In the genomic region with DNA sequence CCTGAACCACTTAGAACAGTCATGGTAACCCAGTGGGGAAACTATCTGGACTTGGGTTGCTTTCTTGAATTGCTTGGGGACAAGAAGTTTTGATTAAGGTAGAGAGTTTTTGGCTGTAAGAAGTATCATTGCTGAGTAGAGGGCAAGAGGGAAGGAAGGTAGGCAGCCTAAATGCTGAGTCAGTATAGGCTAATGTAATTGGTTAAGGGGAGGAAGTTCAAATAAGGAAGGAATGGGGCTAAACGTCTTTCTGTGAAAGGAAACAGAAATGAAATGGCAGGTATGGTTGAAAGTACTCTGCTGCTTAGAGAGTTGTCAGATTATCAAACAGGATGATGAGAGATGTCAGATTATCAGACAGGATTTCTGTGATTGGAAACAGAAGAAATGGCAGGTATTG, we compare ENCODE assay signal across 11 cellular contexts. TPM values are rescaled to one million over a fixed set of nuclear protein-coding genes. Genes with fewer than 3 reads are reported as not detected.
A peak's percentile ranks its signal among the peaks of the same experiment; 100 is the strongest.
DNase-seq lines count a peak whose midpoint lies in the region; ATAC-seq and TF ChIP-seq lines count a peak whose summit lies in the region.
"Had no signal": no experiment of that assay in that cellular context is flagged by ENCODE, and none has a peak within 500 bp of the region (broad histone marks: within the 10 kb centered on the region; RNA-seq: fewer than 3 reads in every experiment).

No MANE protein-coding gene starts in this region.

- peak overlapping the region; percentile 77 for H3K27ac Mint-ChIP-seq in activated CD4-positive, alpha-beta T cell treated with anti-CD3 and anti-CD28 coated beads for 36 hours
- peak overlapping the region; percentile 70 for H3K27ac Mint-ChIP-seq in activated CD8-positive, alpha-beta T cell treated with anti-CD3 and anti-CD28 coated beads, Interleukin-2, amount 10 ng/mL, durations not matched to agents 7 days and 5 days
- peak overlapping the region; percentile 7 to 62 for H3K27ac Mint-ChIP-seq in natural killer cell treated with Interleukin-12 subunit alpha and Interleukin-12 subunit beta and Interleukin-15 and Interleukin-18, amount 100 ng/mL, for 72 hours

- H3K27me3 Mint-ChIP-seq in activated CD4-positive, alpha-beta T cell treated with anti-CD3 and anti-CD28 coated beads for 36 hours: no peaks in the 10 kb centered on the region
- H3K27me3 Mint-ChIP-seq in activated CD8-positive, alpha-beta T cell treated with anti-CD3 and anti-CD28 coated beads, Interleukin-2, amount 10 ng/mL, durations not matched to agents 7 days and 5 days (ENCODE audit: low read depth): no peaks in the 10 kb centered on the region
- no peaks in the 10 kb centered on the region for H3K27me3 Mint-ChIP-seq in natural killer cell treated with Interleukin-12 subunit alpha and Interleukin-12 subunit beta and Interleukin-15 and Interleukin-18, amount 100 ng/mL, for 72 hours

- peak; percentile 64 for ATAC-seq in activated CD4-positive, alpha-beta T cell treated with anti-CD3 and anti-CD28 coated beads for 36 hours
- peak; percentile 47 for ATAC-seq in activated CD8-positive, alpha-beta T cell treated with anti-CD3 and anti-CD28 coated beads, Interleukin-2, amount 10 ng/mL, durations not matched to agents 7 days and 5 days
- ATAC-seq in natural killer cell treated with Interleukin-12 subunit alpha and Interleukin-12 subunit beta and Interleukin-15 and Interleukin-18, amount 100 ng/mL, for 72 hours: no peak
- no peak for ATAC-seq in HG03342 (IDR thresholded peaks at IDR 0.05; ENCODE audit: unreplicated experiment)

- H3K4me1 ChIP-seq in MM.1S (ENCODE audit: low read length): 0 out of 2 replicates have a peak, but pooled peaks cover 8% of the 10 kb centered on the region
- H3K4me1 ChIP-seq: suprapubic skin had no signal

- no peak overlapping the region for H3K4me2 ChIP-seq in MM.1S (ENCODE audit: low read depth, low read length)

- H3K27ac ChIP-seq in MM.1S (ENCODE audit: low read length): peak overlapping the region; percentile 9; the same call in 1 of the 2 replicates
- H3K27ac ChIP-seq: suprapubic skin had no signal

- POLR2A ChIA-PET in activated CD4-positive, alpha-beta T cell treated with anti-CD3 and anti-CD28 coated beads for 36 hours (lab: Charles Lee): interaction anchor here (0.8 to 1.4 kb wide), 2 partner anchors 21 to 72 kb away, joined by 3 to 6 read pairs; partner anchors contain the start of gene KPNB1
- POLR2A ChIA-PET in activated CD8-positive, alpha-beta T cell treated with anti-CD3 and anti-CD28 coated beads, Interleukin-2, amount 10 ng/mL, durations not matched to agents 7 days and 5 days (lab: Charles Lee): interaction anchor here (1.1 kb wide), 1 partner anchor 20 kb away, joined by 3 read pairs; no protein-coding TSS in a partner anchor

- peaks cover 83% of the 10 kb centered on the region for H3K36me3 Mint-ChIP-seq in activated CD4-positive, alpha-beta T cell treated with anti-CD3 and anti-CD28 coated beads for 36 hours (ENCODE audit: low read depth)
- peaks cover 87% of the 10 kb centered on the region for H3K36me3 Mint-ChIP-seq in activated CD8-positive, alpha-beta T cell treated with anti-CD3 and anti-CD28 coated beads, Interleukin-2, amount 10 ng/mL, durations not matched to agents 7 days and 5 days (ENCODE audit: low read depth)
- peaks cover 47% of the 10 kb centered on the region for H3K36me3 Mint-ChIP-seq in natural killer cell treated with Interleukin-12 subunit alpha and Interleukin-12 subunit beta and Interleukin-15 and Interleukin-18, amount 100 ng/mL, for 72 hours

- H3K4me3 ChIP-seq in MM.1S (ENCODE audit: low read length): no peak overlapping the region
- H3K4me3 ChIP-seq: suprapubic skin had no signal

- no peaks in the 10 kb centered on the region for H3K9me3 Mint-ChIP-seq in activated CD4-positive, alpha-beta T cell treated with anti-CD3 and anti-CD28 coated beads for 36 hours (ENCODE audit: low read depth)
- no peaks in the 10 kb centered on the region for H3K9me3 Mint-ChIP-seq in activated CD8-positive, alpha-beta T cell treated with anti-CD3 and anti-CD28 coated beads, Interleukin-2, amount 10 ng/mL, durations not matched to agents 7 days and 5 days (ENCODE audit: insufficient read depth)
- H3K9me3 Mint-ChIP-seq in natural killer cell treated with Interleukin-12 subunit alpha and Interleukin-12 subunit beta and Interleukin-15 and Interleukin-18, amount 100 ng/mL, for 72 hours: no peaks in the 10 kb centered on the region

- peaks cover 53% of the 10 kb centered on the region for H3K36me3 ChIP-seq in MM.1S (replicated peaks; ENCODE audit: insufficient read depth, low read length)

- no peak for DNase-seq in activated CD4-positive, alpha-beta T cell treated with anti-CD3 and anti-CD28 coated beads for 36 hours
- DNase-seq in activated CD4-positive, alpha-beta T cell treated with anti-CD3 and anti-CD28 coated beads for 1 hour: no peak
- DNase-seq in MM.1S: no peak
- no peak for DNase-seq in activated CD8-positive, alpha-beta T cell treated with anti-CD3 and anti-CD28 coated beads, Interleukin-2, amount 10 ng/mL, durations not matched to agents 7 days and 5 days
- no peak for DNase-seq in natural killer cell treated with Interleukin-12 subunit alpha and Interleukin-12 subunit beta and Interleukin-15 and Interleukin-18, amount 100 ng/mL, for 72 hours (ENCODE audit: low spot score)
- no peak for DNase-seq in HuH-7 (ENCODE audit: low spot score)
- no peak for DNase-seq in COR-L47 (lab: John Stamatoyannopoulos, UW)
- DNase-seq: hypothalamus, NCI-H526 had no signal

- H3K27me3 ChIP-seq in MM.1S (replicated peaks; ENCODE audit: insufficient read depth, low read length): no peaks in the 10 kb centered on the region
- H3K27me3 ChIP-seq: suprapubic skin had no signal

- CTCF ChIA-PET in activated CD4-positive, alpha-beta T cell treated with anti-CD3 and anti-CD28 coated beads for 36 hours (lab: Charles Lee): no interaction called here
- CTCF ChIA-PET in activated CD8-positive, alpha-beta T cell treated with anti-CD3 and anti-CD28 coated beads, Interleukin-2, amount 10 ng/mL, durations not matched to agents 7 days and 5 days (lab: Charles Lee): interaction anchor here (0.8 to 1.0 kb wide), 3 partner anchors 20 to 120 kb away, joined by 3 read pairs; partner anchors contain the start of gene KPNB1

- H3K4me1 Mint-ChIP-seq in activated CD4-positive, alpha-beta T cell treated with anti-CD3 and anti-CD28 coated beads for 36 hours: peaks cover 31% of the 10 kb centered on the region
- H3K4me1 Mint-ChIP-seq in activated CD8-positive, alpha-beta T cell treated with anti-CD3 and anti-CD28 coated beads, Interleukin-2, amount 10 ng/mL, durations not matched to agents 7 days and 5 days (ENCODE audit: low read depth): peaks cover 40% of the 10 kb centered on the region
- peaks cover 22 to 26% of the 10 kb centered on the region in 2 donors for H3K4me1 Mint-ChIP-seq in natural killer cell treated with Interleukin-12 subunit alpha and Interleukin-12 subunit beta and Interleukin-15 and Interleukin-18, amount 100 ng/mL, for 72 hours (ENCODE audit: low read depth in 2 of 2)

- no peak overlapping the region for H2AFZ ChIP-seq in MM.1S (ENCODE audit: low read length)

- peaks cover 13% of the 10 kb centered on the region for H3F3A ChIP-seq in MM.1S (ENCODE audit: insufficient read depth, low read length)

- H4K20me1 ChIP-seq in MM.1S (ENCODE audit: insufficient read depth, low read length): peaks cover 21% of the 10 kb centered on the region; the same call in 1 of the 2 replicates

- H3K4me3 Mint-ChIP-seq in activated CD4-positive, alpha-beta T cell treated with anti-CD3 and anti-CD28 coated beads for 36 hours: no peak overlapping the region
- no peak overlapping the region for H3K4me3 Mint-ChIP-seq in activated CD8-positive, alpha-beta T cell treated with anti-CD3 and anti-CD28 coated beads, Interleukin-2, amount 10 ng/mL, durations not matched to agents 7 days and 5 days
- no peak overlapping the region for H3K4me3 Mint-ChIP-seq in natural killer cell treated with Interleukin-12 subunit alpha and Interleukin-12 subunit beta and Interleukin-15 and Interleukin-18, amount 100 ng/mL, for 72 hours

- H3K9me2 ChIP-seq in MM.1S (replicated peaks; ENCODE audit: insufficient read depth, low read length): no peaks in the 10 kb centered on the region

- no peak for TF ChIP-seq CTCF in MM.1S (IDR thresholded peaks at IDR 0.05; ENCODE audit: low read length)

- no peaks in the 10 kb centered on the region for H3K9me3 ChIP-seq in MM.1S (replicated peaks; ENCODE audit: insufficient read depth, low read length)
- H3K9me3 ChIP-seq: suprapubic skin had no signal

- H3K79me2 ChIP-seq in MM.1S (ENCODE audit: low read length): peaks cover 81% of the 10 kb centered on the region

- intact Hi-C loops in activated CD4-positive, alpha-beta T cell treated with anti-CD3 and anti-CD28 coated beads for 36 hours (cut with DNase I, micrococcal nuclease): no loop called here

- no peak overlapping the region for H3K9ac ChIP-seq in MM.1S (ENCODE audit: low read length)

RNA-seq across cellular contexts. Expression of gene KPNB1, which starts 20.3 kb away (rescaled TPM):
- 100 to 1,000 TPM; 640 to 656 TPM for total RNA-seq in activated CD4-positive, alpha-beta T cell treated with anti-CD3 and anti-CD28 coated beads for 36 hours
- 100 to 1,000 TPM; 413 to 427 TPM for total RNA-seq in activated CD8-positive, alpha-beta T cell treated with anti-CD3 and anti-CD28 coated beads, Interleukin-2, amount 10 ng/mL, durations not matched to agents 7 days and 5 days
- total RNA-seq in natural killer cell treated with Interleukin-12 subunit alpha and Interleukin-12 subunit beta and Interleukin-15 and Interleukin-18, amount 100 ng/mL, for 72 hours: 1,000 to 10,000 TPM in 1 of 2 donors, 100 to 1,000 TPM in 1; 665 to 1,039 TPM

RNA-seq across cellular contexts. Expression of gene TBKBP1, which starts 23.9 kb away (rescaled TPM):
- total RNA-seq in activated CD4-positive, alpha-beta T cell treated with anti-CD3 and anti-CD28 coated beads for 36 hours: 10 to 100 TPM; 21.8 to 23.1 TPM
- 1 to 10 TPM; 2.4 to 3.7 TPM for total RNA-seq in activated CD8-positive, alpha-beta T cell treated with anti-CD3 and anti-CD28 coated beads, Interleukin-2, amount 10 ng/mL, durations not matched to agents 7 days and 5 days
- 10 to 100 TPM; 13.1 to 22.6 TPM for total RNA-seq in natural killer cell treated with Interleukin-12 subunit alpha and Interleukin-12 subunit beta and Interleukin-15 and Interleukin-18, amount 100 ng/mL, for 72 hours

Comparison
In these comparisons a context has a peak if more than half of its experiments do, and no peak if none do; other contexts are left out.
1. ATAC-seq: peak in activated CD4-positive, alpha-beta T cell treated with anti-CD3 and anti-CD28 coated beads for 36 hours (single experiment) and activated CD8-positive, alpha-beta T cell treated with anti-CD3 and anti-CD28 coated beads, Interleukin-2, amount 10 ng/mL, durations not matched to agents 7 days and 5 days (single experiment); none in natural killer cell treated with Interleukin-12 subunit alpha and Interleukin-12 subunit beta and Interleukin-15 and Interleukin-18, amount 100 ng/mL, for 72 hours (0 of 2) and HG03342 (single experiment).
2. Peak in every context shown above with its lines, with median percentiles within 50 percentile points of each other: H3K27ac Mint-ChIP-seq.